ENCODE assay signal across 18 cellular contexts in the genomic region with DNA sequence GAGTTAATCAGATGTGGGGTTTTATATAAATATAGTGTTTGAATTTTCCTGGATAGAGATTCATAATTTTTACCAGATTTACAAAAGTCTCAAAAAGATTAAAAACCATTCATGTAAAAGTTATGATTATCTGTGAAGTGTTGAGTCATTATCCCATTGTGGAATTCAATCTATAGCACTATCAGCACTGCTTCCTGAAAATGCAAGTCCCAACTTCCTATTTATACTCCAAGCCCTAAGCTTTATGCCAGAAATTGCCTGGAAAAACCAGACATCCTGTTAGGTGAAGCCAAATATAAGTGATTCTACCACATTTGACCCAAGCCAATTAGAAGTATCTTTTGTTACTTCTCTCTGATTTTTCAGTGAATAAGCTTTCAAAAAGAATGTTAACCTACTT.
DNase-seq lines count a peak whose midpoint lies in the region; ATAC-seq and TF ChIP-seq lines count a peak whose summit lies in the region.
"Had no signal": no experiment of that assay in that cellular context is flagged by ENCODE, and none has a peak within 500 bp of the region (broad histone marks: within the 10 kb centered on the region; RNA-seq: fewer than 3 reads in every experiment).

No MANE protein-coding gene starts in this region.

- POLR2A ChIA-PET in HEK293T (lab: Yijun Ruan, JAX) = no interaction called here

- H3K9me3 ChIP-seq in Peyer's patch (no peaks in the 10 kb centered on the region), muscle layer of duodenum (ENCODE audit: control insufficient read depth in 1 of 2, low read length in 2 of 2) (no peaks in the 10 kb centered on the region), thyroid gland (no peaks in the 10 kb centered on the region)
- H3K9me3 ChIP-seq: MG63 had no signal

- H3K27me3 ChIP-seq in Peyer's patch (no peaks in the 10 kb centered on the region), muscle layer of duodenum (ENCODE audit: low read depth, low read length) (no peaks in the 10 kb centered on the region), thyroid gland (no peaks in the 10 kb centered on the region)
- H3K27me3 ChIP-seq: MG63 had no signal

- H3K27ac ChIP-seq in Peyer's patch (peak overlapping the region; percentile 5 to 53 (median 33)), muscle layer of duodenum (ENCODE audit: low read length) (peak overlapping the region; percentile 80), thyroid gland (peak overlapping the region; percentile 65 to 80 (median 79))

- TF ChIP-seq POLR2A in Peyer's patch (IDR thresholded peaks at IDR 0.05) (no peak), thyroid gland (IDR thresholded peaks at IDR 0.05) (no peak)

- TF ChIP-seq CTCF in Peyer's patch (IDR thresholded peaks at IDR 0.05) (no peak), thyroid gland (IDR thresholded peaks at IDR 0.05) (no peak)

- peaks cover 0 to 15% (median 0%) of the 10 kb centered on the region in 3 donors for H3K36me3 ChIP-seq in Peyer's patch
- H3K36me3 ChIP-seq in muscle layer of duodenum (ENCODE audit: control insufficient read depth in 1 of 2, insufficient read depth in 2 of 2, low read length in 2 of 2) = peaks cover 4 to 6% of the 10 kb centered on the region in 2 donors
- no peaks in the 10 kb centered on the region for H3K36me3 ChIP-seq in thyroid gland
- H3K36me3 ChIP-seq: MG63 had no signal

- intact Hi-C loops in thyroid gland (cut with DNase I) = no loop called here

- H3K4me1 ChIP-seq in Peyer's patch (no peaks in the 10 kb centered on the region), muscle layer of duodenum (ENCODE audit: control insufficient read depth in 1 of 2, insufficient read depth in 2 of 2, low read length in 2 of 2) (peaks cover 14 to 47% of the 10 kb centered on the region in 2 donors), thyroid gland (peaks cover 42 to 64% of the 10 kb centered on the region in 2 donors)

- CTCF ChIA-PET in HEK293T (lab: Yijun Ruan, JAX) = no interaction called here

- H3K4me3 ChIP-seq in Peyer's patch (no peak overlapping the region), muscle layer of duodenum (ENCODE audit: low read depth in 1 of 2, low read length in 2 of 2) (no peak overlapping the region), thyroid gland (replicated peaks in 1 of 3) (no peak overlapping the region)
- H3K4me3 ChIP-seq: MG63 had no signal

- DNase-seq in Peyer's patch (no peak), dermis blood vessel endothelial cell (peak; percentile 93), thyroid gland (no peak), HEK293T (ENCODE audit: extremely low spot score) (no peak)
- DNase-seq in stimulated activated CD4-positive, alpha-beta T cell treated with anti-CD3 and anti-CD28 coated beads, Interleukin-2, amount 100 ng/mL, for 24 hours = no peak
- DNase-seq: activated T-cell treated with anti-CD3 and anti-CD28 coated beads, Interleukin-2, amount 50 U/mL, for 72 hours; AML-193; central memory CD4-positive, alpha-beta T cell; MG63; natural killer cell; NCI-H187; NCI-H446 treated with DMSO at 0.1 percent for 48 hours; SHP77 treated with DMSO at 0.1 percent for 48 hours; T-helper 17 cell had no signal

- ATAC-seq in GM19023 (IDR thresholded peaks at IDR 0.05; ENCODE audit: unreplicated experiment) = no peak
- ATAC-seq: activated naive CD4-positive, alpha-beta T cell treated with anti-CD3 and anti-CD28 coated beads, Interleukin-2, amount 50 U/mL, for 72 hours; activated T-cell treated with anti-CD3 and anti-CD28 coated beads, Interleukin-2, amount 50 U/mL, for 72 hours; HCT116; natural killer cell; T-helper 17 cell had no signal

TF ChIP-seq in HEK293T, 16 proteins besides CTCF, POLR2A, EP300 and RAD21:
- TF ChIP-seq LEF1 (IDR thresholded peaks at IDR 0.05; ENCODE audit: borderline replicate concordance) (no peak), TARDBP (IDR thresholded peaks at IDR 0.05) (no peak), HDGF (IDR thresholded peaks at IDR 0.05; ENCODE audit: borderline replicate concordance) (no peak), BHLHE40 (IDR thresholded peaks at IDR 0.05; ENCODE audit: borderline replicate concordance) (no peak), SP1 (IDR thresholded peaks at IDR 0.05) (no peak), NFRKB (IDR thresholded peaks at IDR 0.05) (no peak)
